Comparison of ENCODE assay signal across 18 cellular contexts in genomic region chr1:11180342-11180744, GRCh38. TPM values are rescaled to one million over a fixed set of nuclear protein-coding genes. Genes with fewer than 3 reads are reported as not detected.
DNase-seq lines count a peak whose midpoint lies in the region; ATAC-seq and TF ChIP-seq lines count a peak whose summit lies in the region.
"Had no signal": no experiment of that assay in that cellular context is flagged by ENCODE, and none has a peak within 500 bp of the region (broad histone marks: within the 10 kb centered on the region; RNA-seq: fewer than 3 reads in every experiment).

No MANE protein-coding gene starts in this region.

- intact Hi-C loops in Calu3 (cut with micrococcal nuclease; ENCODE audit: unreplicated experiment): no loop called here

- H3K14ac ChIP-seq in mesenchymal stem cell (ENCODE audit: low read length in 2 of 2): no peak overlapping the region

- no peak overlapping the region for H3K4me3 Mint-ChIP-seq in Calu3 (ENCODE audit: low read depth, unreplicated experiment)
- H3K4me3 Mint-ChIP-seq: activated CD4-positive, alpha-beta T cell treated with anti-CD3 and anti-CD28 coated beads, Interleukin-2, amount 10 ng/mL, durations not matched to agents 7 days and 5 days had no signal

- TF ChIP-seq CTCF in BJ (IDR thresholded peaks at IDR 0.05; ENCODE audit: insufficient read depth, low read depth, low read length): no peak
- no peak for TF ChIP-seq CTCF in brain microvascular endothelial cell (IDR thresholded peaks at IDR 0.05; ENCODE audit: low read depth, low read length, missing control alignments)
- no peak for TF ChIP-seq CTCF in Calu3 (IDR thresholded peaks at IDR 0.05; ENCODE audit: unreplicated experiment)

- no peak overlapping the region for H3K27ac Mint-ChIP-seq in Calu3 (ENCODE audit: unreplicated experiment)
- H3K27ac Mint-ChIP-seq: activated CD4-positive, alpha-beta T cell treated with anti-CD3 and anti-CD28 coated beads, Interleukin-2, amount 10 ng/mL, durations not matched to agents 7 days and 5 days had no signal

- H2BK15ac ChIP-seq in mesenchymal stem cell (ENCODE audit: low read depth, poor library complexity, severe bottlenecking): no peak overlapping the region

- ATAC-seq in GM18870 (IDR thresholded peaks at IDR 0.05; ENCODE audit: unreplicated experiment) (no peak), HG03442 (IDR thresholded peaks at IDR 0.05; ENCODE audit: unreplicated experiment) (no peak)
- ATAC-seq: gastrocnemius medialis, left colon had no signal

- no peak overlapping the region for H2BK12ac ChIP-seq in mesenchymal stem cell (ENCODE audit: low read length in 2 of 2)

- no peak overlapping the region for H2AK5ac ChIP-seq in mesenchymal stem cell (ENCODE audit: low read length, severe bottlenecking)

- no peaks in the 10 kb centered on the region for H3K9me3 ChIP-seq in mesenchymal stem cell (ENCODE audit: control insufficient read depth, low read length)
- H3K9me3 ChIP-seq: gastrocnemius medialis had no signal

- H3K36me3 ChIP-seq in BJ (ENCODE audit: control insufficient read depth, insufficient read depth, low read length) (no peaks in the 10 kb centered on the region), brain microvascular endothelial cell (replicated peaks) (peaks cover 4% of the 10 kb centered on the region), mesenchymal stem cell (ENCODE audit: control insufficient read depth in 1 of 2, insufficient read depth in 2 of 2, low read depth in 1 of 2, low read length in 2 of 2) (peaks cover 20 to 24% of the 10 kb centered on the region in 2 experiments)
- H3K36me3 ChIP-seq: gastrocnemius medialis had no signal

- H2AFZ ChIP-seq in mesenchymal stem cell (ENCODE audit: low read depth, low read length): no peak overlapping the region

- H3K4me3 ChIP-seq in BJ (ENCODE audit: low read depth, low read length) (no peak overlapping the region), brain microvascular endothelial cell (ENCODE audit: low read depth, low read length) (no peak overlapping the region), mesenchymal stem cell (ENCODE audit: insufficient read depth in 1 of 2, low read depth in 1 of 2, low read length in 2 of 2) (no peak overlapping the region)
- H3K4me3 ChIP-seq: gastrocnemius medialis had no signal

- no peaks in the 10 kb centered on the region for H3K27me3 Mint-ChIP-seq in Calu3 (ENCODE audit: unreplicated experiment)
- H3K27me3 Mint-ChIP-seq: activated CD4-positive, alpha-beta T cell treated with anti-CD3 and anti-CD28 coated beads, Interleukin-2, amount 10 ng/mL, durations not matched to agents 7 days and 5 days had no signal

- DNase-seq in BJ (ENCODE audit: low read depth) (peak; percentile 51), NCI-H226 (peak; percentile 52), brain microvascular endothelial cell (peak; percentile 15), mesenchymal stem cell (peak; percentile 29), Calu3 (no peak), NCI-H2107 (lab: John Stamatoyannopoulos, UW) (no peak)
- DNase-seq: activated CD4-positive, alpha-beta T cell treated with anti-CD3 and anti-CD28 coated beads, Interleukin-2, amount 10 ng/mL, durations not matched to agents 7 days and 5 days; activated gamma-delta T cell; C1 segment of cervical spinal cord; gastrocnemius medialis; GF-D8; left colon; NCI-H1105; NCI-H526 treated with DMSO at 0.1 percent for 48 hours; occipital lobe; SW 1271 had no signal

- H4K91ac ChIP-seq in mesenchymal stem cell (ENCODE audit: low read length): no peak overlapping the region

- H3K9me3 Mint-ChIP-seq in Calu3 (ENCODE audit: low read depth, unreplicated experiment): no peaks in the 10 kb centered on the region
- H3K9me3 Mint-ChIP-seq: activated CD4-positive, alpha-beta T cell treated with anti-CD3 and anti-CD28 coated beads, Interleukin-2, amount 10 ng/mL, durations not matched to agents 7 days and 5 days had no signal

- in situ Hi-C loops in brain microvascular endothelial cell (cut with HindIII; ENCODE audit: low pct_ligation_motif_present, low sequenced_read_pairs): no loop called here

- no peak overlapping the region for H3K4me2 ChIP-seq in mesenchymal stem cell (ENCODE audit: low read length, poor library complexity, severe bottlenecking)

- H3K36me3 Mint-ChIP-seq in Calu3 (ENCODE audit: insufficient read depth, unreplicated experiment): no peaks in the 10 kb centered on the region

- no peak overlapping the region for H3K23ac ChIP-seq in mesenchymal stem cell (ENCODE audit: low read length in 2 of 2)

- H3K79me1 ChIP-seq in mesenchymal stem cell (replicated peaks; ENCODE audit: low read length, poor library complexity, severe bottlenecking): peaks cover 10% of the 10 kb centered on the region

- no TSS peak for BruUV-seq in Calu3 (replicated peaks; lab: Mats Ljungman, UMichigan)

- H3K9ac ChIP-seq in mesenchymal stem cell (ENCODE audit: low read length): no peak overlapping the region

- H2BK120ac ChIP-seq in mesenchymal stem cell (ENCODE audit: low read depth, low read length): no peak overlapping the region

- H2BK5ac ChIP-seq in mesenchymal stem cell (ENCODE audit: low read depth, low read length, poor library complexity, severe bottlenecking): no peak overlapping the region

- no peak overlapping the region for H4K8ac ChIP-seq in mesenchymal stem cell (ENCODE audit: low read length)

- POLR2A ChIA-PET in BJ (lab: Charles Lee): no interaction called here

- CTCF ChIA-PET in BJ (lab: Yijun Ruan, JAX) (no interaction called here), Calu3 (lab: Charles Lee) (no interaction called here)

- no peaks in the 10 kb centered on the region for H3K4me1 Mint-ChIP-seq in Calu3 (ENCODE audit: low read depth, unreplicated experiment)
- H3K4me1 Mint-ChIP-seq: activated CD4-positive, alpha-beta T cell treated with anti-CD3 and anti-CD28 coated beads, Interleukin-2, amount 10 ng/mL, durations not matched to agents 7 days and 5 days had no signal

- no peaks in the 10 kb centered on the region for H3K27me3 ChIP-seq in BJ (ENCODE audit: control insufficient read depth, insufficient read depth, low read length)
- no peaks in the 10 kb centered on the region for H3K27me3 ChIP-seq in brain microvascular endothelial cell (replicated peaks)
- no peaks in the 10 kb centered on the region for H3K27me3 ChIP-seq in mesenchymal stem cell (ENCODE audit: control insufficient read depth in 1 of 2, insufficient read depth in 1 of 2, low read length in 2 of 2)
- H3K27me3 ChIP-seq: gastrocnemius medialis had no signal

- peaks cover 9% of the 10 kb centered on the region for H3K4me1 ChIP-seq in mesenchymal stem cell (ENCODE audit: control insufficient read depth, insufficient read depth, low read depth, low read length)

- H3K4ac ChIP-seq in mesenchymal stem cell (ENCODE audit: low read depth in 1 of 2, low read length in 2 of 2): no peak overlapping the region

- no peak overlapping the region for H3K18ac ChIP-seq in mesenchymal stem cell (ENCODE audit: low read depth in 1 of 2, low read length in 2 of 2)

- H3K27ac ChIP-seq in brain microvascular endothelial cell (no peak overlapping the region), mesenchymal stem cell (ENCODE audit: low read length, poor library complexity, severe bottlenecking) (peak overlapping the region; percentile 42)
- H3K27ac ChIP-seq: gastrocnemius medialis had no signal

RNA-seq across cellular contexts. Expression of gene ANGPTL7, which starts 8.8 kb away (rescaled TPM):
- polyA plus RNA-seq in BJ (2011; rRNA removed): not detected in 2 replicates
- polyA minus RNA-seq in BJ (2011; rRNA and poly(A)+ RNA removed): not detected in 2 replicates
- polyA plus RNA-seq in mesenchymal stem cell (2013, experiment 1 of 2): not detected
- not detected for polyA plus RNA-seq in mesenchymal stem cell (2013, experiment 2 of 2)
- not detected in 2 replicates for total RNA-seq in Calu3 (2022)
- total RNA-seq: activated CD4-positive, alpha-beta T cell treated with anti-CD3 and anti-CD28 coated beads, Interleukin-2, amount 10 ng/mL, durations not matched to agents 7 days and 5 days; occipital lobe had no signal

Comparison
In these comparisons a context has a peak if more than half of its experiments do, and no peak if none do; other contexts are left out.
1. DNase-seq: peak in BJ (single experiment), NCI-H226 (single experiment), brain microvascular endothelial cell (single experiment) and mesenchymal stem cell (single experiment); none in Calu3 (single experiment) and NCI-H2107 (single experiment).